ENCODE assay signal across 31 cellular contexts in the genomic region with DNA sequence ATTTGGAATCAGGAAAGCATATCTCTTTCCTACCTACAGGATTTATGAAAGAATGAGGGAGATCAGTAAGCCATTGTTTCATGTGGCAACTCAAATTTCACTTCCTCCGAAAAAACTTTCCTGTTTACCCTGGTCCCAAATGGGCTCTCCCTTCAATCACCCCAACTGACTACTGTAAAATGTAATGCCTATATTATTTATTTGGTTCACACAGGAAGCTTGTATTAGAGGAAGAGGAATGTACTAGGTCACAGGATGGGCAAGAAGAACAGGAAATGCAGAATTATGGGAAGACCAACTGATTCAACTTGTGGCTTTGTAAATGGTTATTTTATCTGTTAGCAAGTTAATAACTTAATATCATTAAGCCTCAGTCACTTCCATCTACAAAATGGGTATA. TPM values are rescaled to one million over a fixed set of nuclear protein-coding genes. Genes with fewer than 3 reads are reported as not detected.
"Had no signal": no experiment of that assay in that cellular context is flagged by ENCODE, and none has a peak within 500 bp of the region (broad histone marks: within the 10 kb centered on the region; RNA-seq: fewer than 3 reads in every experiment).

No MANE protein-coding gene starts in this region.

- H3K4me3 ChIP-seq: adrenal gland, dorsolateral prefrontal cortex, esophagus squamous epithelium, heart right ventricle, left ventricle myocardium inferior, lung, psoas muscle, right atrium auricular region, stomach, thyroid gland, upper lobe of left lung, vagina had no signal

- H3K79me2 ChIP-seq: parathyroid adenoma had no signal

- H3K27ac ChIP-seq: adrenal gland, dorsolateral prefrontal cortex, esophagus squamous epithelium, heart right ventricle, left ventricle myocardium inferior, parathyroid adenoma, psoas muscle, right atrium auricular region, stomach, thyroid gland, upper lobe of left lung, vagina, WERI-Rb-1 had no signal

- H3K27me3 ChIP-seq: adrenal gland, esophagus squamous epithelium, right atrium auricular region, thyroid gland, upper lobe of left lung, vagina had no signal

- H3K9me3 ChIP-seq: adrenal gland, esophagus squamous epithelium, heart right ventricle, left ventricle myocardium inferior, psoas muscle, right atrium auricular region, stomach, thyroid gland, upper lobe of left lung, vagina had no signal

- H3K4me1 ChIP-seq: adrenal gland, esophagus squamous epithelium, heart right ventricle, left ventricle myocardium inferior, parathyroid adenoma, psoas muscle, right atrium auricular region, stomach, thyroid gland, upper lobe of left lung, vagina had no signal

- DNase-seq: activated CD4-positive, alpha-beta T cell treated with anti-CD3 and anti-CD28 coated beads for 48 hours; activated CD4-positive, alpha-beta T cell treated with anti-CD3 and anti-CD28 coated beads, Interleukin-2, amount 50 U/mL, for 48 hours; activated CD8-positive, alpha-beta memory T cell treated with anti-CD3 and anti-CD28 coated beads for 24 hours; activated effector memory CD4-positive, alpha-beta T cell treated with Interleukin-2 at 50 U/mL for 16 hours; activated naive CD4-positive, alpha-beta T cell treated with anti-CD3 and anti-CD28 coated beads for 36 hours; activated naive CD8-positive, alpha-beta T cell treated with anti-CD3 and anti-CD28 coated beads for 36 hours; adrenal gland; aorta; central memory CD4-positive, alpha-beta T cell; dorsolateral prefrontal cortex; effector memory CD4-positive, alpha-beta T cell; esophagus squamous epithelium; foreskin melanocyte; heart right ventricle; left ventricle myocardium inferior; nucleus accumbens; psoas muscle; stimulated activated CD4-positive, alpha-beta T cell treated with anti-CD3 and anti-CD28 coated beads, Interleukin-15, amount 100 ng/mL, for 24 hours; stimulated activated CD4-positive, alpha-beta T cell treated with anti-CD3 and anti-CD28 coated beads, Interleukin-2, amount 100 ng/mL, for 24 hours; stimulated activated naive B cell treated with anti-CD40 and anti-IgM and Interleukin-4, amounts not matched to agents 10 μg/mL and 1 μg/mL and 100 μg/mL, for 72 hours; stomach; SW 1271; T-helper 9 cell; thyroid gland; upper lobe of left lung; WERI-Rb-1 had no signal

- H3K36me3 ChIP-seq: adrenal gland, esophagus squamous epithelium, heart right ventricle, left ventricle myocardium inferior, right atrium auricular region, stomach, thyroid gland, upper lobe of left lung, vagina, WERI-Rb-1 had no signal

- H3K9ac ChIP-seq: parathyroid adenoma had no signal

- H2AFZ ChIP-seq: parathyroid adenoma had no signal

- ATAC-seq: activated CD4-positive, CD25-positive, alpha-beta regulatory T cell treated with anti-CD3 and anti-CD28 coated beads, Interleukin-2, amount 50 U/mL, for 24 hours; heart right ventricle; psoas muscle; stimulated activated naive B cell treated with anti-CD40 and anti-IgM and Interleukin-4, amounts not matched to agents 10 μg/mL and 1 μg/mL and 100 μg/mL, for 72 hours had no signal

RNA-seq across cellular contexts. Expression of gene COL4A6, which starts 23.1 kb away (rescaled TPM):
- total RNA-seq: activated naive CD4-positive, alpha-beta T cell treated with anti-CD3 and anti-CD28 coated beads for 36 hours; activated naive CD8-positive, alpha-beta T cell treated with anti-CD3 and anti-CD28 coated beads for 36 hours had no signal

RNA-seq across cellular contexts. Expression of gene COL4A5, which starts 24.5 kb away (rescaled TPM):
- total RNA-seq: activated naive CD4-positive, alpha-beta T cell treated with anti-CD3 and anti-CD28 coated beads for 36 hours; activated naive CD8-positive, alpha-beta T cell treated with anti-CD3 and anti-CD28 coated beads for 36 hours had no signal
